Comparison of ENCODE assay signal across 1 cellular context in genomic region chr12:2998789-2999264, GRCh38.
TF ChIP-seq lines count a peak whose summit lies in the region.

No MANE protein-coding gene starts in this region.

TF ChIP-seq in HEK293, 187 proteins besides CTCF, POLR2A, EP300 and RAD21 (continued from another document and continues in another):
- TF ChIP-seq REST (tag by site-specific recombination; IDR thresholded peaks at IDR 0.05) (no peak), ZNF518A (tag by site-specific recombination; conservative IDR thresholded peaks at IDR 0.05; ENCODE audit: low read depth) (no peak), PRDM10 (tag by site-specific recombination; IDR thresholded peaks at IDR 0.05) (peak; percentile 60), ZFP69B (tag by site-specific recombination; IDR thresholded peaks at IDR 0.05) (peak; percentile 30; the same call in 1 of the 2 replicates), ZNF664 (tag by site-specific recombination; IDR thresholded peaks at IDR 0.05) (no peak), ZNF354C (tag by site-specific recombination; IDR thresholded peaks at IDR 0.05; ENCODE audit: borderline replicate concordance, low read depth) (no peak), ZNF157 (tag by site-specific recombination; IDR thresholded peaks at IDR 0.05) (no peak), ZNF184 (tag by site-specific recombination; IDR thresholded peaks at IDR 0.05) (no peak), YY2 (tag by site-specific recombination; IDR thresholded peaks at IDR 0.05) (no peak), ZXDB (tag by site-specific recombination; IDR thresholded peaks at IDR 0.05) (no peak), ZSCAN23 (tag by site-specific recombination; IDR thresholded peaks at IDR 0.05) (no peak), ZNF341 (tag by site-specific recombination; IDR thresholded peaks at IDR 0.05; ENCODE audit: low read depth) (no peak), ZNF366 (tag by site-specific recombination; conservative IDR thresholded peaks at IDR 0.05) (peak; percentile 60), TCF7L2 (IDR thresholded peaks at IDR 0.05; ENCODE audit: borderline replicate concordance, low read depth, low read length) (no peak), ZNF48 (tag by site-specific recombination; IDR thresholded peaks at IDR 0.05) (no peak), ZNF701 (tag by site-specific recombination; IDR thresholded peaks at IDR 0.05) (no peak), ZFHX2 (tag by site-specific recombination; conservative IDR thresholded peaks at IDR 0.05) (peak; percentile 91), ZNF558 (tag by site-specific recombination; IDR thresholded peaks at IDR 0.05) (no peak), ZNF302 (tag by site-specific recombination; IDR thresholded peaks at IDR 0.05; ENCODE audit: low read depth) (no peak), ZIC2 (tag by site-specific recombination; IDR thresholded peaks at IDR 0.05) (peak; percentile 86), ZNF394 (tag by site-specific recombination; IDR thresholded peaks at IDR 0.05; ENCODE audit: borderline replicate concordance) (peak; percentile 31; the same call in 1 of the 2 replicates), PATZ1 (tag by site-specific recombination; IDR thresholded peaks at IDR 0.05) (peak; percentile 67), ZNF837 (tag by site-specific recombination; IDR thresholded peaks at IDR 0.05) (no peak), MZF1 (tag by site-specific recombination; IDR thresholded peaks at IDR 0.05; ENCODE audit: borderline replicate concordance) (no peak), ZNF654 (tag by site-specific recombination; IDR thresholded peaks at IDR 0.05; ENCODE audit: low read depth) (no peak), ZNF521 (tag by site-specific recombination; IDR thresholded peaks at IDR 0.05) (no peak), ZNF768 (tag by site-specific recombination; IDR thresholded peaks at IDR 0.05) (no peak), ZNF600 (tag by site-specific recombination; IDR thresholded peaks at IDR 0.05) (peak; percentile 57; the same call in 1 of the 2 replicates), ZNF473 (tag by site-specific recombination; IDR thresholded peaks at IDR 0.05) (no peak), SETDB1 (IDR thresholded peaks at IDR 0.05; ENCODE audit: insufficient read length, low read length) (no peak), ZNF24 (tag by site-specific recombination; IDR thresholded peaks at IDR 0.05) (no peak), ZNF639 (tag by site-specific recombination; IDR thresholded peaks at IDR 0.05) (no peak), ZNF133 (tag by site-specific recombination; IDR thresholded peaks at IDR 0.05) (no peak), IKZF3 (tag by site-specific recombination; IDR thresholded peaks at IDR 0.05) (no peak), ZNF433 (tag by site-specific recombination; IDR thresholded peaks at IDR 0.05; ENCODE audit: low read depth) (no peak), PRDM2 (tag by site-specific recombination; IDR thresholded peaks at IDR 0.05; ENCODE audit: borderline replicate concordance) (no peak)
